In genomic region chr21:42401164-42401563, GRCh38 we compare ENCODE assay signal across 1 cellular context.
TF ChIP-seq lines count a peak whose summit lies in the region.

No MANE protein-coding gene starts in this region.

TF ChIP-seq in WTC11, 78 proteins besides CTCF, POLR2A, EP300 and RAD21:
- TF ChIP-seq ZNF425 (CRISPR knock-in tag; conservative IDR thresholded peaks at IDR 0.05) (no peak), EMX1 (CRISPR knock-in tag; IDR thresholded peaks at IDR 0.05) (no peak)
